1 cellular context compared by ENCODE assay signal in genomic region chr18:25786778-25787177, GRCh38.
TF ChIP-seq lines count a peak whose summit lies in the region.

No MANE protein-coding gene starts in this region.

TF ChIP-seq in H1, 55 proteins besides CTCF, POLR2A, EP300 and RAD21 (continued from another document):
- TF ChIP-seq RFX5 (IDR thresholded peaks at IDR 0.05; ENCODE audit: borderline replicate concordance, low read depth, low read length) (no peak), CHD1 (IDR thresholded peaks at IDR 0.05; ENCODE audit: low read depth, low read length) (no peak), TAF7 (optimal IDR thresholded peaks at IDR 0.05; ENCODE audit: borderline replicate concordance, low read depth, low read length) (no peak), CHD2 (IDR thresholded peaks at IDR 0.05; ENCODE audit: low read length) (no peak), SP4 (IDR thresholded peaks at IDR 0.05; ENCODE audit: low read length) (no peak)
